ENCODE assay signal across 30 cellular contexts in genomic region chr15:64888336-64888735, GRCh38.
"Had no signal": no experiment of that assay in that cellular context is flagged by ENCODE, and none has a peak within 500 bp of the region (broad histone marks: within the 10 kb centered on the region; RNA-seq: fewer than 3 reads in every experiment).

No MANE protein-coding gene starts in this region.

- FAIRE-seq: astrocyte, frontal cortex had no signal

- DNase-seq: activated B cell treated with CpG ODN at 0.5 μM for 24 hours; activated CD4-positive, alpha-beta memory T cell treated with anti-CD3 and anti-CD28 coated beads for 36 hours; activated CD4-positive, alpha-beta T cell treated with anti-CD3 and anti-CD28 coated beads for 48 hours; activated CD8-positive, alpha-beta memory T cell treated with anti-CD3 and anti-CD28 coated beads, Interleukin-2, amount 10 ng/mL, durations not matched to agents 7 days and 5 days; activated CD8-positive, alpha-beta memory T cell treated with anti-CD3 and anti-CD28 coated beads, Interleukin-2, amount 50 U/mL, for 4 hours; activated CD8-positive, alpha-beta T cell treated with anti-CD3 and anti-CD28 coated beads, Interleukin-2, amount 10 ng/mL, durations not matched to agents 7 days and 5 days; activated gamma-delta T cell; activated naive CD4-positive, alpha-beta T cell; activated naive CD4-positive, alpha-beta T cell treated with anti-CD3 and anti-CD28 coated beads, Interleukin-2, amount 10 ng/mL, durations not matched to agents 7 days and 5 days; activated naive CD8-positive, alpha-beta T cell treated with anti-CD3 and anti-CD28 coated beads, Interleukin-2, amount 10 ng/mL, durations not matched to agents 7 days and 5 days; activated T-cell treated with anti-CD3 and anti-CD28 coated beads, Interleukin-2, amount 50 U/mL, for 24 hours; activated T-cell treated with anti-CD3 and anti-CD28 coated beads, Interleukin-2, amount 50 U/mL, for 72 hours; anterior cingulate cortex; central memory CD4-positive, alpha-beta T cell; cerebellar nuclear complex; colonic mucosa; effector memory CD4-positive, alpha-beta T cell; endodermal cell; foreskin fibroblast; T-helper 1 cell; T-helper 17 cell; T1000; WERI-Rb-1 had no signal

- H3K4me3 Mint-ChIP-seq: activated B cell treated with CpG ODN at 0.5 μM for 24 hours; activated CD4-positive, alpha-beta memory T cell treated with anti-CD3 and anti-CD28 coated beads for 36 hours; activated CD8-positive, alpha-beta memory T cell treated with anti-CD3 and anti-CD28 coated beads, Interleukin-2, amount 10 ng/mL, durations not matched to agents 7 days and 5 days; activated CD8-positive, alpha-beta T cell treated with anti-CD3 and anti-CD28 coated beads, Interleukin-2, amount 10 ng/mL, durations not matched to agents 7 days and 5 days; activated naive CD4-positive, alpha-beta T cell treated with anti-CD3 and anti-CD28 coated beads, Interleukin-2, amount 10 ng/mL, durations not matched to agents 7 days and 5 days; activated naive CD8-positive, alpha-beta T cell treated with anti-CD3 and anti-CD28 coated beads, Interleukin-2, amount 10 ng/mL, durations not matched to agents 7 days and 5 days; activated T-cell treated with anti-CD3 and anti-CD28 coated beads, Interleukin-2, amount 50 U/mL, for 24 hours; activated T-cell treated with anti-CD3 and anti-CD28 coated beads, Interleukin-2, amount 50 U/mL, for 72 hours; endodermal cell; T-helper 17 cell; T-helper 2 cell treated with Interferon-gamma antibody and Interleukin-4, amounts not matched to agents 5 μg/mL and 100 μg/mL, for 36 hours had no signal

- H3K4me1 ChIP-seq: colonic mucosa had no signal

- H3K27ac Mint-ChIP-seq: activated B cell treated with CpG ODN at 0.5 μM for 24 hours; activated CD4-positive, alpha-beta memory T cell treated with anti-CD3 and anti-CD28 coated beads for 36 hours; activated CD8-positive, alpha-beta T cell treated with anti-CD3 and anti-CD28 coated beads, Interleukin-2, amount 10 ng/mL, durations not matched to agents 7 days and 5 days; activated naive CD4-positive, alpha-beta T cell treated with anti-CD3 and anti-CD28 coated beads, Interleukin-2, amount 10 ng/mL, durations not matched to agents 7 days and 5 days; activated naive CD4-positive, alpha-beta T cell treated with anti-CD3 and anti-CD28 coated beads, Interleukin-2, amount 50 U/mL, for 72 hours; activated naive CD8-positive, alpha-beta T cell treated with anti-CD3 and anti-CD28 coated beads, Interleukin-2, amount 10 ng/mL, durations not matched to agents 7 days and 5 days; activated T-cell treated with anti-CD3 and anti-CD28 coated beads, Interleukin-2, amount 50 U/mL, for 24 hours; activated T-cell treated with anti-CD3 and anti-CD28 coated beads, Interleukin-2, amount 50 U/mL, for 72 hours; endodermal cell; T-helper 17 cell; T-helper 2 cell treated with Interferon-gamma antibody and Interleukin-4, amounts not matched to agents 5 μg/mL and 100 μg/mL, for 36 hours had no signal

- H3K4me1 Mint-ChIP-seq: endodermal cell had no signal

- H3K36me3 Mint-ChIP-seq: activated CD4-positive, alpha-beta memory T cell treated with anti-CD3 and anti-CD28 coated beads for 36 hours; activated CD8-positive, alpha-beta memory T cell treated with anti-CD3 and anti-CD28 coated beads, Interleukin-2, amount 10 ng/mL, durations not matched to agents 7 days and 5 days; activated naive CD4-positive, alpha-beta T cell treated with anti-CD3 and anti-CD28 coated beads, Interleukin-2, amount 10 ng/mL, durations not matched to agents 7 days and 5 days; activated naive CD4-positive, alpha-beta T cell treated with anti-CD3 and anti-CD28 coated beads, Interleukin-2, amount 50 U/mL, for 72 hours; activated naive CD8-positive, alpha-beta T cell treated with anti-CD3 and anti-CD28 coated beads, Interleukin-2, amount 10 ng/mL, durations not matched to agents 7 days and 5 days had no signal

- H3K9me3 Mint-ChIP-seq: activated B cell treated with CpG ODN at 0.5 μM for 24 hours; activated CD4-positive, alpha-beta memory T cell treated with anti-CD3 and anti-CD28 coated beads for 36 hours; activated naive CD4-positive, alpha-beta T cell treated with anti-CD3 and anti-CD28 coated beads, Interleukin-2, amount 10 ng/mL, durations not matched to agents 7 days and 5 days; activated naive CD4-positive, alpha-beta T cell treated with anti-CD3 and anti-CD28 coated beads, Interleukin-2, amount 50 U/mL, for 72 hours; activated naive CD8-positive, alpha-beta T cell treated with anti-CD3 and anti-CD28 coated beads, Interleukin-2, amount 10 ng/mL, durations not matched to agents 7 days and 5 days; activated T-cell treated with anti-CD3 and anti-CD28 coated beads, Interleukin-2, amount 50 U/mL, for 24 hours; activated T-cell treated with anti-CD3 and anti-CD28 coated beads, Interleukin-2, amount 50 U/mL, for 72 hours; endodermal cell; T-helper 2 cell treated with Interferon-gamma antibody and Interleukin-4, amounts not matched to agents 5 μg/mL and 100 μg/mL, for 36 hours had no signal

- H3K27ac ChIP-seq: colonic mucosa, WERI-Rb-1 had no signal

- H3K9me3 ChIP-seq: colonic mucosa had no signal

- H3K4me3 ChIP-seq: colonic mucosa, dorsolateral prefrontal cortex had no signal

- ATAC-seq: activated CD4-positive, CD25-positive, alpha-beta regulatory T cell treated with anti-CD3 and anti-CD28 coated beads, Interleukin-2, amount 50 U/mL, for 24 hours; activated CD8-positive, alpha-beta memory T cell treated with anti-CD3 and anti-CD28 coated beads, Interleukin-2, amount 10 ng/mL, durations not matched to agents 7 days and 5 days; activated CD8-positive, alpha-beta T cell treated with anti-CD3 and anti-CD28 coated beads, Interleukin-2, amount 10 ng/mL, durations not matched to agents 7 days and 5 days; activated naive CD4-positive, alpha-beta T cell treated with anti-CD3 and anti-CD28 coated beads, Interleukin-2, amount 50 U/mL, for 72 hours; activated T-cell treated with anti-CD3 and anti-CD28 coated beads, Interleukin-2, amount 50 U/mL, for 72 hours; esophagus mucosa; T-helper 17 cell had no signal

- H3K27me3 ChIP-seq: colonic mucosa, dorsolateral prefrontal cortex had no signal

- H3K36me3 ChIP-seq: colonic mucosa, WERI-Rb-1 had no signal
